Comparison of ENCODE assay signal across 18 cellular contexts in genomic region chr5:150541397-150541675, GRCh38. TPM values are rescaled to one million over a fixed set of nuclear protein-coding genes. Genes with fewer than 3 reads are reported as not detected.
DNase-seq lines count a peak whose midpoint lies in the region; ATAC-seq and TF ChIP-seq lines count a peak whose summit lies in the region.
"Had no signal": no experiment of that assay in that cellular context is flagged by ENCODE, and none has a peak within 500 bp of the region (broad histone marks: within the 10 kb centered on the region; RNA-seq: fewer than 3 reads in every experiment).

No MANE protein-coding gene starts in this region.

- H3K9me3 Mint-ChIP-seq in mesothelial cell of epicardium: no peaks in the 10 kb centered on the region
- H3K9me3 Mint-ChIP-seq: brain; effector memory CD8-positive, alpha-beta T cell; nephron had no signal

- peaks cover 3% of the 10 kb centered on the region for H3K4me1 Mint-ChIP-seq in mesothelial cell of epicardium
- H3K4me1 Mint-ChIP-seq: activated B cell treated with CpG ODN at 0.5 μM for 24 hours, brain, nephron had no signal

- peaks cover 44% of the 10 kb centered on the region for H3K36me3 Mint-ChIP-seq in mesothelial cell of epicardium

- CTCF ChIA-PET in RWPE1 (lab: Yijun Ruan, JAX): interaction anchor here (0.6 to 1.7 kb wide), 7 partner anchors 17 to 142 kb away, joined by 3 to 6 read pairs (median 3); no protein-coding TSS in a partner anchor

- H3K27ac Mint-ChIP-seq in mesothelial cell of epicardium: peak overlapping the region; percentile 89
- H3K27ac Mint-ChIP-seq: activated B cell treated with CpG ODN at 0.5 μM for 24 hours; effector memory CD8-positive, alpha-beta T cell had no signal

- ATAC-seq in GM19328 (IDR thresholded peaks at IDR 0.05; ENCODE audit: unreplicated experiment) (no peak), GM18861 (IDR thresholded peaks at IDR 0.05; ENCODE audit: unreplicated experiment) (no peak)
- ATAC-seq: effector memory CD8-positive, alpha-beta T cell; K562 had no signal

- POLR2A ChIA-PET in RWPE1 (lab: Yijun Ruan, JAX; ENCODE audit: low non-redundant PET): no interaction called here

- H3K27me3 Mint-ChIP-seq in mesothelial cell of epicardium (ENCODE audit: low read depth): no peaks in the 10 kb centered on the region
- H3K27me3 Mint-ChIP-seq: activated B cell treated with CpG ODN at 0.5 μM for 24 hours, brain had no signal

- H3K4me3 Mint-ChIP-seq in mesothelial cell of epicardium: no peak overlapping the region
- H3K4me3 Mint-ChIP-seq: activated B cell treated with CpG ODN at 0.5 μM for 24 hours; brain; effector memory CD8-positive, alpha-beta T cell; nephron had no signal

- DNase-seq in RWPE1 (ENCODE audit: low spot score) (no peak), epithelial cell of prostate (ENCODE audit: low read depth, low spot score) (no peak), mesothelial cell of epicardium (ENCODE audit: low spot score in 2 of 2, unreplicated experiment in 2 of 2) (no peak), kidney glomerular epithelial cell (lab: John Stamatoyannopoulos, UW) (no peak), NOMO-1 (lab: John Stamatoyannopoulos, UW; ENCODE audit: unreplicated experiment in 2 of 2) (no peak)
- DNase-seq: activated B cell treated with CpG ODN at 0.5 μM for 24 hours; activated naive CD4-positive, alpha-beta T cell treated with Interleukin-2 at 50 U/mL for 16 hours; effector memory CD8-positive, alpha-beta T cell; NCI-H1105; NCI-H2227 treated with DMSO at 0.1 percent for 48 hours; stimulated activated naive CD4-positive, alpha-beta T cell treated with Interleukin-2 at 50 U/mL for 16 hours; SW 1271 had no signal

- TF ChIP-seq CTCF in RWPE1 (conservative IDR thresholded peaks at IDR 0.05; ENCODE audit: low read depth) (no peak), mesothelial cell of epicardium (IDR thresholded peaks at IDR 0.05; ENCODE audit: unreplicated experiment) (no peak)

- peak overlapping the region; percentile 71 for H3K27ac ChIP-seq in RWPE1
- H3K27ac ChIP-seq in epithelial cell of prostate: peak overlapping the region; percentile 83
- peak overlapping the region; percentile 3 for H3K27ac ChIP-seq in temporal lobe (ENCODE audit: low read depth, low read length)

RNA-seq across cellular contexts. Expression of gene NDST1, which starts 33.4 kb away (rescaled TPM):
- 129 to 132 TPM (median 132 TPM) in 3 replicates for total RNA-seq in mesothelial cell of epicardium
- 28.0 TPM for total RNA-seq in temporal lobe

Comparison
In these comparisons a context has a peak if more than half of its experiments do, and no peak if none do; other contexts are left out.
1. H3K27ac ChIP-seq: peak in every context shown above with its lines; median percentile 83 in epithelial cell of prostate; 71 in RWPE1; 3 in temporal lobe.